In genomic region chr3:172624999-172625398, GRCh38 we compare ENCODE assay signal across 18 cellular contexts.
"Had no signal": no experiment of that assay in that cellular context is flagged by ENCODE, and none has a peak within 500 bp of the region (broad histone marks: within the 10 kb centered on the region; RNA-seq: fewer than 3 reads in every experiment).

No MANE protein-coding gene starts in this region.

- H3K27ac ChIP-seq: gastrocnemius medialis, heart right ventricle, left lung, thoracic aorta, vagina had no signal

- FAIRE-seq: astrocyte, endometrium, islet of Langerhans had no signal

- H3K27me3 Mint-ChIP-seq: natural killer cell treated with Interleukin-12 subunit alpha and Interleukin-12 subunit beta and Interleukin-15 and Interleukin-18, amount 100 ng/mL, for 72 hours; stimulated activated naive CD8-positive, alpha-beta T cell treated with anti-CD3 and anti-CD28 coated beads, Interleukin-15, amount 100 ng/mL, for 72 hours had no signal

- H3K4me1 Mint-ChIP-seq: memory B cell had no signal

- H3K9me3 Mint-ChIP-seq: activated T-helper 1 cell treated with anti-CD3 and anti-CD28 coated beads, Interleukin-12 subunit alpha, Interleukin-12 subunit beta, Interleukin-2, Interleukin-4 antibody, amounts not matched to agents 30 ng/mL and 10 ng/mL and 1 ng/mL, durations not matched to agents 14 hours and 24 hours and 36 hours; memory B cell; natural killer cell treated with Interleukin-12 subunit alpha and Interleukin-12 subunit beta and Interleukin-15 and Interleukin-18, amount 100 ng/mL, for 72 hours; stimulated activated naive CD8-positive, alpha-beta T cell treated with anti-CD3 and anti-CD28 coated beads, Interleukin-15, amount 100 ng/mL, for 72 hours; WTC11 had no signal

- H3K4me3 Mint-ChIP-seq: activated T-helper 1 cell treated with anti-CD3 and anti-CD28 coated beads, Interleukin-12 subunit alpha, Interleukin-12 subunit beta, Interleukin-2, Interleukin-4 antibody, amounts not matched to agents 30 ng/mL and 10 ng/mL and 1 ng/mL, durations not matched to agents 14 hours and 24 hours and 36 hours; memory B cell; natural killer cell treated with Interleukin-12 subunit alpha and Interleukin-12 subunit beta and Interleukin-15 and Interleukin-18, amount 100 ng/mL, for 72 hours; stimulated activated naive CD8-positive, alpha-beta T cell treated with anti-CD3 and anti-CD28 coated beads, Interleukin-15, amount 100 ng/mL, for 72 hours; WTC11 had no signal

- H3K4me1 ChIP-seq: gastrocnemius medialis had no signal

- H3K27ac Mint-ChIP-seq: activated T-helper 1 cell treated with anti-CD3 and anti-CD28 coated beads, Interleukin-12 subunit alpha, Interleukin-12 subunit beta, Interleukin-2, Interleukin-4 antibody, amounts not matched to agents 30 ng/mL and 10 ng/mL and 1 ng/mL, durations not matched to agents 14 hours and 24 hours and 36 hours; memory B cell; stimulated activated naive CD8-positive, alpha-beta T cell treated with anti-CD3 and anti-CD28 coated beads, Interleukin-15, amount 100 ng/mL, for 72 hours; WTC11 had no signal

- H3K36me3 Mint-ChIP-seq: natural killer cell treated with Interleukin-12 subunit alpha and Interleukin-12 subunit beta and Interleukin-15 and Interleukin-18, amount 100 ng/mL, for 72 hours; WTC11 had no signal

- H3K27me3 ChIP-seq: gastrocnemius medialis, heart right ventricle, left lung, vagina had no signal

- DNase-seq: activated CD4-positive, alpha-beta T cell treated with anti-CD3 and anti-CD28 coated beads for 48 hours; activated naive CD4-positive, alpha-beta T cell treated with Interleukin-2 at 50 U/mL for 16 hours; gastrocnemius medialis; heart right ventricle; left lung; occipital lobe; stimulated activated CD4-positive, alpha-beta T cell treated with anti-CD3 and anti-CD28 coated beads, Interleukin-15, amount 100 ng/mL, for 24 hours; stimulated activated CD4-positive, alpha-beta T cell treated with anti-CD3 and anti-CD28 coated beads, Interleukin-4, amount 100 ng/mL, for 24 hours; stimulated activated naive CD8-positive, alpha-beta T cell treated with anti-CD3 and anti-CD28 coated beads, Interleukin-15, amount 100 ng/mL, for 72 hours had no signal

- H3K36me3 ChIP-seq: gastrocnemius medialis, heart right ventricle, left lung, thoracic aorta, vagina had no signal

- H3K9me3 ChIP-seq: gastrocnemius medialis, heart right ventricle, left lung, thoracic aorta, vagina had no signal

- ATAC-seq: gastrocnemius medialis; heart right ventricle; left lung; natural killer cell treated with Interleukin-12 subunit alpha and Interleukin-12 subunit beta and Interleukin-15 and Interleukin-18, amount 100 ng/mL, for 72 hours; stimulated activated naive CD8-positive, alpha-beta T cell treated with anti-CD3 and anti-CD28 coated beads, Interleukin-15, amount 100 ng/mL, for 72 hours; WTC11 had no signal

- H3K4me3 ChIP-seq: gastrocnemius medialis, heart right ventricle, left lung, thoracic aorta, vagina had no signal
